8 cellular contexts compared by ENCODE assay signal in the genomic region with DNA sequence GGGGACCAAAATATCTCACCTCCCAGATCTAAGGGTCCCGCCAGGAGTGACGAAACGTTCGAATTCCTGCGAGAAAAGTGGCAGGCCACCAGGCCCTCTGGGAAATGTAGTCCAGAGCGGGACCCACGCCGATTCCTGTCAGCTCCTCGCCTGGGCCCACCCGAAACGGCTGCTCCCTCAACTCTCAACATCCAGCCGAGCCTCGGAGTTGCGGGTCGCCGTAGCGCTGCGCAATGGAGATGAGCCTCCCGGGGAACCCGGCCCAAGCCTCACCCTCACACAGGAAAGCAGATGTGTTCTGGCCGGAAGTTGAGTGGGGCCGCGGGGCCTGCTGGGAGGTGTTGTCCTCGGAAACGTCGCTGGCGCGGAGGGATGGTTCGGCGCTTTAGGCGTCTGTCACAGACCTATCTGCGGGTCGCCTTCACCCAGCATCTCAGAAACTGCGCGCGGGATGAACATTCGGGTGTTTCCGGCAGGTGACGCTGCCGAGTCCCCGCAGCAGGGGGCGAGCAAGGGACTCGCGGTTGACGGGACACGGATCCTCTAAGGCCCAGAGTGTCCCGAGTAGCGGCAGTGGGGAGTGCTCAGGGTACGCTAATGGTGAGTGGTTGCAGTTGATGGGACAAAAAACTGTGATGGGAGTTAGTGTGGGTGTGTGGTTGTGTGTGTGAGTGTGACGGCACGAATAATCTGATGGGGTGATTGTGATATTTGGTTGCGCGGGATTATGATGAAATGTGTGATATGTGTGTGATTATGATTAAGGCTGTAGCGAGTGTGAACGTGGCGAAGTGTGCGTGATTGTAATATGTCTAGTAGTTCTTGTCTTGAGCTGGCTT. TPM values are rescaled to one million over a fixed set of nuclear protein-coding genes. Genes with fewer than 3 reads are reported as not detected.
DNase-seq lines count a peak whose midpoint lies in the region; ATAC-seq and TF ChIP-seq lines count a peak whose summit lies in the region.

A gene (plus strand): TSS at position 341 of the 839 bp plus-strand sequence. CDS start 6,439 bp downstream, outside the sequence.
A gene (minus strand): TSS at position 300 of the 839 bp plus-strand sequence. CDS start 1,124 bp downstream, outside the sequence.

- peaks cover 3% of the 10 kb centered on the region for H3K36me3 ChIP-seq in Panc1 (ENCODE audit: control insufficient read depth, insufficient read depth, low read length)

- H3K4me3 Mint-ChIP-seq in CD4-positive, alpha-beta T cell, result peak within 1 kb of the TSS; percentile 90
- H3K4me3 Mint-ChIP-seq in natural killer cell treated with Interleukin-12 subunit alpha and Interleukin-12 subunit beta and Interleukin-15 and Interleukin-18, amount 100 ng/mL, for 72 hours, result peak within 1 kb of the TSS; percentile 96

- peak; percentile 74 for TF ChIP-seq CTCF in CD4-positive, alpha-beta T cell (IDR thresholded peaks at IDR 0.05)
- TF ChIP-seq CTCF in Panc1 (IDR thresholded peaks at IDR 0.05) (peak; percentile 85), fibroblast of the aortic adventitia (IDR thresholded peaks at IDR 0.05; ENCODE audit: insufficient read depth, low read length) (peak; percentile 71)

- peaks cover 87% of the 10 kb centered on the region for H3K36me3 Mint-ChIP-seq in CD4-positive, alpha-beta T cell (ENCODE audit: low read depth)
- peaks cover 47% of the 10 kb centered on the region for H3K36me3 Mint-ChIP-seq in natural killer cell treated with Interleukin-12 subunit alpha and Interleukin-12 subunit beta and Interleukin-15 and Interleukin-18, amount 100 ng/mL, for 72 hours

- intact Hi-C loops in CD4-positive, alpha-beta T cell (cut with DNase I, micrococcal nuclease), result loop anchor here (1.0 to 5.0 kb wide), 15 partner anchors 57 to 551 kb away; a partner anchor contains a TSS
- intact Hi-C loops in Panc1 (cut with micrococcal nuclease; ENCODE audit: unreplicated experiment), result loop anchor here (5.0 kb wide), 1 partner anchor 64 kb away; a partner anchor contains a TSS

- H3K4me3 ChIP-seq in Panc1 (ENCODE audit: low read depth in 2 of 2, low read length in 2 of 2) (peak within 1 kb of the TSS; percentile 64 to 86), fibroblast of the aortic adventitia (ENCODE audit: low read depth, low read length) (peak within 1 kb of the TSS; percentile 93)

- peaks cover 12% of the 10 kb centered on the region for H3K9me3 Mint-ChIP-seq in CD4-positive, alpha-beta T cell
- H3K9me3 Mint-ChIP-seq in natural killer cell treated with Interleukin-12 subunit alpha and Interleukin-12 subunit beta and Interleukin-15 and Interleukin-18, amount 100 ng/mL, for 72 hours, result peaks cover 3% of the 10 kb centered on the region

- no peaks in the 10 kb centered on the region for H3K27me3 Mint-ChIP-seq in CD4-positive, alpha-beta T cell
- H3K27me3 Mint-ChIP-seq in natural killer cell treated with Interleukin-12 subunit alpha and Interleukin-12 subunit beta and Interleukin-15 and Interleukin-18, amount 100 ng/mL, for 72 hours, result no peaks in the 10 kb centered on the region

- H3K9me3 ChIP-seq in CD4-positive, alpha-beta T cell (ENCODE audit: control insufficient read depth, low read length), result peaks cover 14% of the 10 kb centered on the region
- H3K9me3 ChIP-seq in Panc1 (ENCODE audit: control insufficient read depth, insufficient read depth, low read depth, low read length), result peaks cover 39% of the 10 kb centered on the region; the same call in 1 of the 2 replicates

- peak; percentile 97 for ATAC-seq in CD4-positive, alpha-beta T cell (ENCODE audit: poor library complexity)
- ATAC-seq in GM19452 (IDR thresholded peaks at IDR 0.05; ENCODE audit: unreplicated experiment) (peak; percentile 95), Panc1 (peak; percentile 99)
- peak; percentile 99 for ATAC-seq in natural killer cell treated with Interleukin-12 subunit alpha and Interleukin-12 subunit beta and Interleukin-15 and Interleukin-18, amount 100 ng/mL, for 72 hours

- H3K27me3 ChIP-seq in CD4-positive, alpha-beta T cell (ENCODE audit: control insufficient read depth, insufficient read depth, low read length), result no peaks in the 10 kb centered on the region
- H3K27me3 ChIP-seq in Panc1 (ENCODE audit: control insufficient read depth, insufficient read depth, low read length), result no peaks in the 10 kb centered on the region

- peaks cover 6% of the 10 kb centered on the region; the same call in 1 of the 2 replicates for H3K4me1 ChIP-seq in Panc1 (ENCODE audit: control insufficient read depth, insufficient read depth, low read length)

- peak within 1 kb of the TSS; percentile 89 for H3K27ac ChIP-seq in CD4-positive, alpha-beta T cell (ENCODE audit: low read depth, low read length)
- peak within 1 kb of the TSS; percentile 85 for H3K27ac ChIP-seq in Panc1 (ENCODE audit: low read length)

- TSS peak; percentile 59 for BruUV-seq in Panc1 (replicated peaks; lab: Mats Ljungman, UMichigan)

- peak within 1 kb of the TSS; percentile 88 for H3K27ac Mint-ChIP-seq in CD4-positive, alpha-beta T cell
- peak within 1 kb of the TSS; percentile 91 for H3K27ac Mint-ChIP-seq in natural killer cell treated with Interleukin-12 subunit alpha and Interleukin-12 subunit beta and Interleukin-15 and Interleukin-18, amount 100 ng/mL, for 72 hours

- POLR2A ChIA-PET in CD4-positive, alpha-beta T cell (lab: Charles Lee), result interaction anchor here (0.6 to 1.4 kb wide), 17 partner anchors 17 to 701 kb away, joined by 3 to 7 read pairs (median 3); a partner anchor contains a TSS
- POLR2A ChIA-PET in Panc1 (lab: Charles Lee), result no interaction called here

- DNase-seq in CD4-positive, alpha-beta T cell, result peak; percentile 83 to 96 (median 89)
- peak; percentile 96 for DNase-seq in HS-27A (ENCODE audit: low read depth)
- peak; percentile 81 for DNase-seq in Panc1 (ENCODE audit: low read depth, low spot score)
- DNase-seq in activated effector memory CD4-positive, alpha-beta T cell treated with anti-CD3 and anti-CD28 coated beads, Interleukin-2, amount 50 U/mL, for 16 hours, result peak; percentile 96
- peak; percentile 87 for DNase-seq in fibroblast of the aortic adventitia (ENCODE audit: low read depth)
- peak; percentile 93 for DNase-seq in natural killer cell treated with Interleukin-12 subunit alpha and Interleukin-12 subunit beta and Interleukin-15 and Interleukin-18, amount 100 ng/mL, for 72 hours (ENCODE audit: low spot score)
- peak; percentile 86 to 93 (median 92) for DNase-seq in stimulated activated naive CD4-positive, alpha-beta T cell (lab: John Stamatoyannopoulos, UW)

- CTCF ChIA-PET in CD4-positive, alpha-beta T cell (lab: Charles Lee), result interaction anchor here (1.3 to 1.5 kb wide), 2 partner anchors 57 to 162 kb away, joined by 4 read pairs; a partner anchor contains a TSS
- CTCF ChIA-PET in Panc1 (lab: Charles Lee), result interaction anchor here (0.7 kb wide), 1 partner anchor 79 kb away, joined by 3 read pairs; no protein-coding TSS in a partner anchor

- peaks cover 44% of the 10 kb centered on the region for H3K4me1 Mint-ChIP-seq in CD4-positive, alpha-beta T cell (ENCODE audit: low read depth)
- peaks cover 28 to 34% of the 10 kb centered on the region in 2 donors for H3K4me1 Mint-ChIP-seq in natural killer cell treated with Interleukin-12 subunit alpha and Interleukin-12 subunit beta and Interleukin-15 and Interleukin-18, amount 100 ng/mL, for 72 hours (ENCODE audit: low read depth in 2 of 2)

- in situ Hi-C loops in Panc1 (cut with HindIII; ENCODE audit: low pct_unique_long_range_greater_than_20kb, low sequenced_read_pairs), result no loop called here

RNA-seq across cellular contexts. Expression of the first gene that starts in this region (rescaled TPM):
- 1 to 10 TPM; 3.0 to 4.2 TPM for total RNA-seq in CD4-positive, alpha-beta T cell
- total RNA-seq in Panc1 (2021; ENCODE audit: unreplicated experiment) (19.3 TPM), fibroblast of the aortic adventitia (ENCODE audit: low replicate concordance) (13.5 and 24.7 TPM in 2 replicates)
- polyA plus RNA-seq in Panc1 (2012; ENCODE audit: insufficient read length), result 14.0 TPM
- 10 to 100 TPM in 1 of 2 donors, 1 to 10 TPM in 1; 8.0 to 12.7 TPM for total RNA-seq in natural killer cell treated with Interleukin-12 subunit alpha and Interleukin-12 subunit beta and Interleukin-15 and Interleukin-18, amount 100 ng/mL, for 72 hours

RNA-seq across cellular contexts. Expression of the second gene that starts in this region (rescaled TPM):
- 1 to 10 TPM; 3.8 to 4.4 TPM for total RNA-seq in CD4-positive, alpha-beta T cell
- total RNA-seq in Panc1 (2021; ENCODE audit: unreplicated experiment) (7.2 TPM), fibroblast of the aortic adventitia (ENCODE audit: low replicate concordance) (5.2 and 5.5 TPM in 2 replicates)
- 2.6 TPM for polyA plus RNA-seq in Panc1 (2012; ENCODE audit: insufficient read length)
- total RNA-seq in natural killer cell treated with Interleukin-12 subunit alpha and Interleukin-12 subunit beta and Interleukin-15 and Interleukin-18, amount 100 ng/mL, for 72 hours, result 1 to 10 TPM; 3.3 to 6.8 TPM

Comparison
In these comparisons a context has a peak if more than half of its experiments do, and no peak if none do; other contexts are left out.
1. Peak in every context shown above with its lines: DNase-seq, ATAC-seq, H3K4me3 ChIP-seq and H3K27ac ChIP-seq.